In genomic region chr2:38076710-38077430, GRCh38 we compare ENCODE assay signal across 8 cellular contexts. TPM values are rescaled to one million over a fixed set of nuclear protein-coding genes. Genes with fewer than 3 reads are reported as not detected.
A peak's percentile ranks its signal among the peaks of the same experiment; 100 is the strongest.
DNase-seq lines count a peak whose midpoint lies in the region; ATAC-seq and TF ChIP-seq lines count a peak whose summit lies in the region.

No MANE protein-coding gene starts in this region.

- peak overlapping the region; percentile 72 for H3K4me3 Mint-ChIP-seq in activated CD8-positive, alpha-beta memory T cell treated with anti-CD3 and anti-CD28 coated beads, Interleukin-2, amount 10 ng/mL, durations not matched to agents 7 days and 5 days

- intact Hi-C loops in upper lobe of right lung (cut with DNase I) = no loop called here

- H3K9me3 Mint-ChIP-seq in activated CD8-positive, alpha-beta memory T cell treated with anti-CD3 and anti-CD28 coated beads, Interleukin-2, amount 10 ng/mL, durations not matched to agents 7 days and 5 days (ENCODE audit: low read depth) = no peaks in the 10 kb centered on the region

- H3K27ac Mint-ChIP-seq in activated CD8-positive, alpha-beta memory T cell treated with anti-CD3 and anti-CD28 coated beads, Interleukin-2, amount 10 ng/mL, durations not matched to agents 7 days and 5 days = peak overlapping the region; percentile 76

- DNase-seq in activated CD4-positive, alpha-beta T cell treated with anti-CD3 and anti-CD28 coated beads for 24 hours (ENCODE audit: low read depth in 2 of 2) = peak; percentile 56 to 66
- no peak for DNase-seq in activated CD4-positive, alpha-beta T cell treated with anti-CD3 and anti-CD28 coated beads for 1 hour
- DNase-seq in NCI-H2227 treated with DMSO at 0.1 percent for 48 hours (lab: John Stamatoyannopoulos, UW) = peak; percentile 66
- DNase-seq in activated CD8-positive, alpha-beta memory T cell treated with anti-CD3 and anti-CD28 coated beads, Interleukin-2, amount 10 ng/mL, durations not matched to agents 7 days and 5 days = peak; percentile 80
- DNase-seq in foreskin fibroblast = peak; percentile 83 to 96
- peak; percentile 95 for DNase-seq in upper lobe of right lung

- ATAC-seq in HG02763 (IDR thresholded peaks at IDR 0.05; ENCODE audit: unreplicated experiment) (peak; percentile 44), upper lobe of right lung (peak; percentile 86)
- ATAC-seq in activated CD8-positive, alpha-beta memory T cell treated with anti-CD3 and anti-CD28 coated beads, Interleukin-2, amount 10 ng/mL, durations not matched to agents 7 days and 5 days = peak; percentile 74

- H3K36me3 ChIP-seq in neuron (ENCODE audit: insufficient read depth, low read length) (no peaks in the 10 kb centered on the region), upper lobe of right lung (no peaks in the 10 kb centered on the region)

- H3K4me3 ChIP-seq in foreskin fibroblast (ENCODE audit: low read depth in 1 of 2, low read length in 2 of 2) = peak overlapping the region; percentile 48 to 61
- H3K4me3 ChIP-seq in neuron (ENCODE audit: low read length) = peak overlapping the region; percentile 56
- H3K4me3 ChIP-seq in upper lobe of right lung = peak overlapping the region; percentile 64

- CTCF ChIA-PET in activated CD8-positive, alpha-beta memory T cell treated with anti-CD3 and anti-CD28 coated beads, Interleukin-2, amount 10 ng/mL, durations not matched to agents 7 days and 5 days (lab: Charles Lee) = interaction anchor here (0.7 to 2.1 kb wide), 12 partner anchors 10 to 198 kb away, joined by 3 to 9 read pairs (median 4); partner anchors contain the start of gene RMDN2

- H3K4me1 Mint-ChIP-seq in activated CD8-positive, alpha-beta memory T cell treated with anti-CD3 and anti-CD28 coated beads, Interleukin-2, amount 10 ng/mL, durations not matched to agents 7 days and 5 days = peaks cover 25% of the 10 kb centered on the region

- TF ChIP-seq CTCF in foreskin fibroblast (IDR thresholded peaks at IDR 0.05; ENCODE audit: low read depth, low read length) = peak; percentile 15
- peak; percentile 53 for TF ChIP-seq CTCF in upper lobe of right lung (IDR thresholded peaks at IDR 0.05)

- H3K36me3 Mint-ChIP-seq in activated CD8-positive, alpha-beta memory T cell treated with anti-CD3 and anti-CD28 coated beads, Interleukin-2, amount 10 ng/mL, durations not matched to agents 7 days and 5 days = peaks cover 5% of the 10 kb centered on the region

- H3K9me3 ChIP-seq in neuron (ENCODE audit: low read length) (peaks cover 16% of the 10 kb centered on the region), upper lobe of right lung (no peaks in the 10 kb centered on the region)

- H3K27ac ChIP-seq in upper lobe of right lung = peak overlapping the region; percentile 93

- peak overlapping the region; percentile 98 for H2AFZ ChIP-seq in neuron (ENCODE audit: low read depth, low read length)

- H3K4me1 ChIP-seq in neuron (ENCODE audit: insufficient read depth, low read length) (peaks cover 4% of the 10 kb centered on the region), upper lobe of right lung (peaks cover 11% of the 10 kb centered on the region)

- peaks cover 62% of the 10 kb centered on the region for H3K27me3 Mint-ChIP-seq in activated CD8-positive, alpha-beta memory T cell treated with anti-CD3 and anti-CD28 coated beads, Interleukin-2, amount 10 ng/mL, durations not matched to agents 7 days and 5 days

- H3K27me3 ChIP-seq in neuron (ENCODE audit: insufficient read depth, low read length) (peaks cover 24% of the 10 kb centered on the region), upper lobe of right lung (no peaks in the 10 kb centered on the region)

RNA-seq across cellular contexts. Expression of gene CYP1B1, which starts 0.9 kb away (rescaled TPM):
- total RNA-seq in activated CD8-positive, alpha-beta memory T cell treated with anti-CD3 and anti-CD28 coated beads, Interleukin-2, amount 10 ng/mL, durations not matched to agents 7 days and 5 days = 10 to 100 TPM in 1 of 2 experiments, 1 to 10 TPM in 1; 4.2 to 16.0 TPM
- 69.4 TPM for total RNA-seq in upper lobe of right lung
